Comparison of ENCODE assay signal across 1 cellular context in genomic region chr4:133151681-133152329, GRCh38.
TF ChIP-seq lines count a peak whose summit lies in the region.

No MANE protein-coding gene starts in this region.

TF ChIP-seq in K562, 482 proteins besides CTCF, POLR2A, EP300 and RAD21 (continued from another document):
- TF ChIP-seq PATZ1 (CRISPR knock-in tag; IDR thresholded peaks at IDR 0.05; ENCODE audit: borderline replicate concordance): no peak
- TF ChIP-seq TFAP4 (CRISPR knock-in tag; IDR thresholded peaks at IDR 0.05; ENCODE audit: borderline replicate concordance): peak; percentile 51; the same call in 1 of the 2 replicates
